Comparison of ENCODE assay signal across 17 cellular contexts in genomic region chr5:81604193-81604592, GRCh38.
DNase-seq lines count a peak whose midpoint lies in the region; ATAC-seq, FAIRE-seq and TF ChIP-seq lines count a peak whose summit lies in the region.
"Had no signal": no experiment of that assay in that cellular context is flagged by ENCODE, and none has a peak within 500 bp of the region (broad histone marks: within the 10 kb centered on the region; RNA-seq: fewer than 3 reads in every experiment).

No MANE protein-coding gene starts in this region.

- H3K36me3 ChIP-seq in DND-41 (ENCODE audit: insufficient read depth, low read length) = peaks cover 72% of the 10 kb centered on the region
- H3K36me3 ChIP-seq in astrocyte (ENCODE audit: insufficient read depth, low read length) = no peaks in the 10 kb centered on the region
- H3K36me3 ChIP-seq in K562 (ENCODE audit: control insufficient read depth, insufficient read depth, low read length) = peaks cover 5% of the 10 kb centered on the region; the same call in 1 of the 3 replicates
- peaks cover 0 to 13% (median 0%) of the 10 kb centered on the region in 3 donors for H3K36me3 ChIP-seq in tibial nerve
- no peaks in the 10 kb centered on the region; the same call in 1 of the 2 replicates for H3K36me3 ChIP-seq in MG63
- no peaks in the 10 kb centered on the region for H3K36me3 ChIP-seq in effector memory CD4-positive, alpha-beta T cell (ENCODE audit: control insufficient read depth, insufficient read depth, low read length)
- H3K36me3 ChIP-seq: HAP-1 had no signal

- TF ChIP-seq POLR2A in K562 (conservative IDR thresholded peaks at IDR 0.05) (no peak), tibial nerve (IDR thresholded peaks at IDR 0.05) (no peak)

- POLR2A ChIA-PET in K562 (lab: Yijun Ruan, JAX) = no interaction called here

- intact Hi-C loops in K562 (cut with micrococcal nuclease) = no loop called here

- H3K4me3 Mint-ChIP-seq in astrocyte (ENCODE audit: unreplicated experiment) = no peak overlapping the region
- H3K4me3 Mint-ChIP-seq: B cell; CD8-positive, alpha-beta T cell had no signal

- no peak for FAIRE-seq in astrocyte (lab: Jason Lieb, UNC)
- FAIRE-seq in K562 (lab: Jason Lieb, UNC) = peak; percentile 70
- FAIRE-seq: GM12892, GM18507, H1 had no signal

- TF ChIP-seq CTCF in DND-41 (IDR thresholded peaks at IDR 0.05; ENCODE audit: borderline replicate concordance, extremely low read depth, low read length, poor library complexity, severe bottlenecking) (no peak), astrocyte (IDR thresholded peaks at IDR 0.05; ENCODE audit: insufficient read depth, low read depth, low read length) (no peak), K562 (IDR thresholded peaks at IDR 0.05 in 2 of 3, conservative IDR thresholded peaks at IDR 0.05 in 1 of 3; ENCODE audit: insufficient read depth in 2 of 3, low read depth in 1 of 3, low read length in 3 of 3) (no peak), tibial nerve (IDR thresholded peaks at IDR 0.05) (no peak)

- H3K79me2 ChIP-seq in DND-41 (ENCODE audit: insufficient read depth, low read length) (peaks cover 97% of the 10 kb centered on the region), astrocyte (ENCODE audit: insufficient read depth, low read length) (no peaks in the 10 kb centered on the region), K562 (ENCODE audit: control insufficient read depth, insufficient read depth, low read length) (no peaks in the 10 kb centered on the region)

- BruUV-seq in K562 (replicated peaks; lab: Mats Ljungman, UMichigan) = no TSS peak

- ATAC-seq in DND-41 (ENCODE audit: insufficient read depth, low read depth) (peak; percentile 69), K562 (no peak)
- ATAC-seq: CD8-positive, alpha-beta T cell had no signal

- no peaks in the 10 kb centered on the region for H3K27me3 Mint-ChIP-seq in astrocyte (ENCODE audit: low read depth, unreplicated experiment)
- H3K27me3 Mint-ChIP-seq: B cell had no signal

- H3K9ac ChIP-seq in DND-41 (ENCODE audit: low read depth, low read length) (no peak overlapping the region), astrocyte (ENCODE audit: low read length) (no peak overlapping the region), K562 (ENCODE audit: insufficient read depth in 1 of 2, low read depth in 2 of 2, low read length in 2 of 2) (no peak overlapping the region)
- H3K9ac ChIP-seq: BLaER1 treated with 17β-estradiol and CSF1 and Interleukin-3, amounts not matched to agents 10 nM and 100 nM had no signal

- in situ Hi-C loops in K562 (cut with MboI) = no loop called here

- H3K4me3 ChIP-seq in DND-41 (ENCODE audit: low read depth in 1 of 2, low read length in 2 of 2) (no peak overlapping the region), astrocyte (ENCODE audit: insufficient read depth, low read depth, low read length) (no peak overlapping the region), K562 (no peak overlapping the region), tibial nerve (no peak overlapping the region), MG63 (no peak overlapping the region)
- H3K4me3 ChIP-seq in effector memory CD4-positive, alpha-beta T cell (ENCODE audit: insufficient read depth, low read depth, low read length, poor library complexity, severe bottlenecking) = no peak overlapping the region
- H3K4me3 ChIP-seq: BLaER1 treated with 17β-estradiol and CSF1 and Interleukin-3, amounts not matched to agents 10 nM and 100 nM; HAP-1 had no signal

- no peaks in the 10 kb centered on the region for H3K9me3 Mint-ChIP-seq in astrocyte (ENCODE audit: unreplicated experiment)
- H3K9me3 Mint-ChIP-seq: CD8-positive, alpha-beta T cell had no signal

- H3K4me2 ChIP-seq in DND-41 (ENCODE audit: insufficient read depth, low read length) = no peak overlapping the region
- H3K4me2 ChIP-seq in astrocyte (ENCODE audit: low read length) = no peak overlapping the region
- no peak overlapping the region for H3K4me2 ChIP-seq in K562 (ENCODE audit: insufficient read depth, low read length)
- H3K4me2 ChIP-seq: BLaER1 treated with 17β-estradiol and CSF1 and Interleukin-3, amounts not matched to agents 10 nM and 100 nM had no signal

- peaks cover 15% of the 10 kb centered on the region for H3K4me1 Mint-ChIP-seq in astrocyte (ENCODE audit: low read depth, unreplicated experiment)
- H3K4me1 Mint-ChIP-seq: B cell had no signal

- CTCF ChIA-PET in K562 (lab: Yijun Ruan, JAX; ENCODE audit: low intra/inter-chr PET ratio) = no interaction called here

- H3K9me3 ChIP-seq in DND-41 (ENCODE audit: insufficient read depth, low read length, severe bottlenecking) (peaks cover 4% of the 10 kb centered on the region), astrocyte (ENCODE audit: insufficient read depth, low read depth, low read length) (no peaks in the 10 kb centered on the region), K562 (replicated peaks; ENCODE audit: control insufficient read depth, insufficient read depth, low read depth, low read length) (no peaks in the 10 kb centered on the region), tibial nerve (no peaks in the 10 kb centered on the region), MG63 (no peaks in the 10 kb centered on the region)
- H3K9me3 ChIP-seq in effector memory CD4-positive, alpha-beta T cell (ENCODE audit: control insufficient read depth, low read length) = no peaks in the 10 kb centered on the region
- H3K9me3 ChIP-seq: HAP-1 had no signal

- H3K9me1 ChIP-seq in K562 (ENCODE audit: control insufficient read depth, insufficient read depth, low read length) = no peaks in the 10 kb centered on the region

- H3K27ac Mint-ChIP-seq in astrocyte (ENCODE audit: unreplicated experiment) = no peak overlapping the region
- H3K27ac Mint-ChIP-seq: B cell; CD8-positive, alpha-beta T cell had no signal

- H3K27me3 ChIP-seq in DND-41 (ENCODE audit: insufficient read depth, low read length, poor library complexity) (no peaks in the 10 kb centered on the region), astrocyte (ENCODE audit: insufficient read depth, low read length) (no peaks in the 10 kb centered on the region), K562 (ENCODE audit: control insufficient read depth in 2 of 2, insufficient read depth in 2 of 2, low read length in 2 of 2) (no peaks in the 10 kb centered on the region), tibial nerve (no peaks in the 10 kb centered on the region), MG63 (no peaks in the 10 kb centered on the region)
- no peaks in the 10 kb centered on the region for H3K27me3 ChIP-seq in effector memory CD4-positive, alpha-beta T cell (replicated peaks; ENCODE audit: control insufficient read depth, insufficient read depth, low read length, poor library complexity, severe bottlenecking)
- H3K27me3 ChIP-seq: BLaER1 treated with 17β-estradiol and CSF1 and Interleukin-3, amounts not matched to agents 10 nM and 100 nM had no signal

- H4K20me1 ChIP-seq in DND-41 (ENCODE audit: insufficient read depth, low read length) (no peaks in the 10 kb centered on the region), astrocyte (ENCODE audit: insufficient read depth, low read length) (no peaks in the 10 kb centered on the region), K562 (replicated peaks; ENCODE audit: control insufficient read depth, insufficient read depth, low read length) (no peaks in the 10 kb centered on the region)

- peaks cover 57% of the 10 kb centered on the region for H3K4me1 ChIP-seq in DND-41 (ENCODE audit: insufficient read depth, low read length)
- no peaks in the 10 kb centered on the region for H3K4me1 ChIP-seq in astrocyte (ENCODE audit: insufficient read depth, low read length)
- H3K4me1 ChIP-seq in K562 (replicated peaks in 1 of 2; ENCODE audit: control insufficient read depth in 2 of 2, insufficient read depth in 2 of 2, low read length in 2 of 2) = no peaks in the 10 kb centered on the region
- H3K4me1 ChIP-seq in tibial nerve = peaks cover 0 to 24% (median 0%) of the 10 kb centered on the region in 4 donors
- no peaks in the 10 kb centered on the region for H3K4me1 ChIP-seq in effector memory CD4-positive, alpha-beta T cell (ENCODE audit: control insufficient read depth, insufficient read depth, low read length, poor library complexity, severe bottlenecking)

- TF ChIP-seq RAD21 in K562 (CRISPR knock-in tag; conservative IDR thresholded peaks at IDR 0.05 in 1 of 2, IDR thresholded peaks at IDR 0.05 in 1 of 2) = no peak

- 0 out of 2 replicates have a peak overlapping the region, but pooled peaks have one; percentile 58 for H3K27ac ChIP-seq in DND-41 (ENCODE audit: low read length)
- H3K27ac ChIP-seq in astrocyte (ENCODE audit: low read depth, low read length) = no peak overlapping the region
- no peak overlapping the region for H3K27ac ChIP-seq in K562 (ENCODE audit: extremely low read depth, low read depth, low read length)
- H3K27ac ChIP-seq in tibial nerve = no peak overlapping the region
- H3K27ac ChIP-seq in effector memory CD4-positive, alpha-beta T cell (ENCODE audit: insufficient read depth, low read length, poor library complexity, severe bottlenecking) = no peak overlapping the region
- H3K27ac ChIP-seq: BLaER1 treated with 17β-estradiol and CSF1 and Interleukin-3, amounts not matched to agents 10 nM and 100 nM; HL-60 had no signal

- TF ChIP-seq EP300 in K562 (IDR thresholded peaks at IDR 0.05; ENCODE audit: low read length) = no peak
- TF ChIP-seq EP300 in tibial nerve (IDR thresholded peaks at IDR 0.05) = no peak

- no peak for DNase-seq in DND-41
- peak; percentile 19 for DNase-seq in H4 (ENCODE audit: low spot score)
- DNase-seq in astrocyte (ENCODE audit: low read depth) = peak; percentile 16
- DNase-seq in K562 (ENCODE audit: extremely low read depth in 1 of 4, low spot score in 3 of 4) = no peak
- DNase-seq in tibial nerve (ENCODE audit: low spot score in 2 of 2) = no peak
- no peak for DNase-seq in DMS53 treated with DMSO at 0.1 percent for 48 hours (lab: John Stamatoyannopoulos, UW; ENCODE audit: unreplicated experiment)
- DNase-seq in MG63 = no peak
- no peak for DNase-seq in effector memory CD4-positive, alpha-beta T cell
- DNase-seq: Calu3; CD8-positive, alpha-beta T cell had no signal

- H3K36me3 Mint-ChIP-seq in astrocyte (ENCODE audit: low read depth, unreplicated experiment) = peaks cover under 1% of the 10 kb centered on the region

- H2AFZ ChIP-seq in DND-41 (ENCODE audit: low read depth, low read length) (no peak overlapping the region), astrocyte (ENCODE audit: low read depth, low read length) (no peak overlapping the region), K562 (ENCODE audit: low read depth, low read length) (no peak overlapping the region)

TF ChIP-seq in K562, 482 proteins besides CTCF, POLR2A, EP300 and RAD21:
- TF ChIP-seq BRF2 (IDR thresholded peaks at IDR 0.05; ENCODE audit: borderline replicate concordance, insufficient read depth, insufficient read length) = no peak

Comparison
In these comparisons a context has a peak if more than half of its experiments do, and no peak if none do; other contexts are left out.
1. DNase-seq: peak in H4 (single experiment) and astrocyte (single experiment); none in DND-41 (single experiment), K562 (0 of 4), tibial nerve (0 of 2), DMS53 treated with DMSO at 0.1 percent for 48 hours (single experiment), MG63 (single experiment) and effector memory CD4-positive, alpha-beta T cell (0 of 3).